Comparison of ENCODE assay signal across 1 cellular context in genomic region chr1:47487826-47488450, GRCh38.
A peak's percentile ranks its signal among the peaks of the same experiment; 100 is the strongest.
TF ChIP-seq lines count a peak whose summit lies in the region.

No MANE protein-coding gene starts in this region.

TF ChIP-seq in endothelial cell of umbilical vein, 7 proteins besides CTCF, POLR2A, EP300 and RAD21:
- TF ChIP-seq JUN (IDR thresholded peaks at IDR 0.05; ENCODE audit: borderline replicate concordance, insufficient read depth, insufficient read length, low read depth) (no peak), EZH2 (IDR thresholded peaks at IDR 0.05; ENCODE audit: borderline replicate concordance, low read depth, low read length, severe bottlenecking) (no peak), MYC (IDR thresholded peaks at IDR 0.05; ENCODE audit: low read depth, low read length) (no peak), FOS (IDR thresholded peaks at IDR 0.05; ENCODE audit: borderline replicate concordance, insufficient read depth, low read length) (peak; percentile 16), MAX (IDR thresholded peaks at IDR 0.05; ENCODE audit: insufficient read depth, insufficient read length) (no peak)
